Comparison of ENCODE assay signal across 9 cellular contexts in the genomic region with DNA sequence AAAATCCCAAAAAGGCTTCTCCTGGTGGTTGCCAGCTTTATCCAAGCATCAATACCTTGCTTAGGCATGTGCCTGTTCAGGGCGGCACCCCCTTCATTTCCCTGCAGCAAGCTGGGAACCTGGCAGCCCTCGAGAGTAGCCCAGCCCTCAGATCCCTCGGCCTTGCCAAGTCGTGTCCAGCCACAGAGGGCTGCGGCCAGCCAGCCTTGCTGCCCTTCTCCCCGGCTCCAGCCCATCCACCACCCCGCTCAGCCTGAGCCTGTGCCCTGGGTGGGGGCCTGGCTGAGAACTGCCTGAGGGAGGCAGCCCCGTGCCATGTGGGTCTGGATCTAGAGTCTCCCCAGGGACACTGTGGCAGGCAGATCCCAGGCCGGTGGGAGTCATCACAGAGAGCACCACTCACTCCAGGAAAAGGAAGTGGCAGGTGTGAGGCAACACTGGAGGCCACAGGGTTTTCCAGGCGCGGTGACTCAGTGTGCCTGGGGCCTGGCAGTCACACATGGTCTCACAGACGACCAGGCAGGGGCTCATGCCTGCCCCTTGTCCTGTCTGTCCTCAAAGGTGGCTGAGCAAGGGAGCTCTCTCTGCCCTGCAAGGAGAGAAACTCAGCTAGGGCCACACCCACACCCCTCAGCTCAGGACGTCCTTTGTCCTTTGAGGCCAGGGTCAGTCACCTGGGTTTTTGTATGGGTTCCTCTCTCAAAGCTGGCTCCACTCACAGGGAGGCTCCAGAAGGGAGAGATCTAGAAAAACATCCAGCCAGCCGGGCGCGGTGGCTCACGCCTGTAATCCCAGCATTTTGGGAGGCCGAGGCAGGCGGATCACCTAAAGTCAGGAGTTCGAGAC. TPM values are rescaled to one million over a fixed set of nuclear protein-coding genes. Genes with fewer than 3 reads are reported as not detected.
DNase-seq lines count a peak whose midpoint lies in the region; ATAC-seq and TF ChIP-seq lines count a peak whose summit lies in the region.
"Had no signal": no experiment of that assay in that cellular context is flagged by ENCODE, and none has a peak within 500 bp of the region (broad histone marks: within the 10 kb centered on the region; RNA-seq: fewer than 3 reads in every experiment).

No MANE protein-coding gene starts in this region.

- no peak for ATAC-seq in activated CD8-positive, alpha-beta T cell treated with anti-CD3 and anti-CD28 coated beads, Interleukin-2, amount 10 ng/mL, durations not matched to agents 7 days and 5 days
- ATAC-seq in HG02571 (IDR thresholded peaks at IDR 0.05; ENCODE audit: unreplicated experiment) (no peak), GM18511 (IDR thresholded peaks at IDR 0.05; ENCODE audit: unreplicated experiment) (no peak)

- POLR2A ChIA-PET in activated CD8-positive, alpha-beta T cell treated with anti-CD3 and anti-CD28 coated beads, Interleukin-2, amount 10 ng/mL, durations not matched to agents 7 days and 5 days (lab: Charles Lee): interaction anchor here (0.9 to 27.1 kb wide), 4 partner anchors 6 to 568 kb away, joined by 3 to 469 read pairs (median 56); a partner anchor contains a TSS

- peaks cover 93% of the 10 kb centered on the region for H3K4me1 Mint-ChIP-seq in activated CD8-positive, alpha-beta T cell treated with anti-CD3 and anti-CD28 coated beads, Interleukin-2, amount 10 ng/mL, durations not matched to agents 7 days and 5 days (ENCODE audit: low read depth)

- H3K36me3 Mint-ChIP-seq in activated CD8-positive, alpha-beta T cell treated with anti-CD3 and anti-CD28 coated beads, Interleukin-2, amount 10 ng/mL, durations not matched to agents 7 days and 5 days (ENCODE audit: low read depth): peaks cover 77% of the 10 kb centered on the region

- no peaks in the 10 kb centered on the region for H3K27me3 Mint-ChIP-seq in activated CD8-positive, alpha-beta T cell treated with anti-CD3 and anti-CD28 coated beads, Interleukin-2, amount 10 ng/mL, durations not matched to agents 7 days and 5 days (ENCODE audit: low read depth)

- H3K4me3 Mint-ChIP-seq in activated CD8-positive, alpha-beta T cell treated with anti-CD3 and anti-CD28 coated beads, Interleukin-2, amount 10 ng/mL, durations not matched to agents 7 days and 5 days: peak overlapping the region; percentile 28

- no peaks in the 10 kb centered on the region for H3K9me3 Mint-ChIP-seq in activated CD8-positive, alpha-beta T cell treated with anti-CD3 and anti-CD28 coated beads, Interleukin-2, amount 10 ng/mL, durations not matched to agents 7 days and 5 days (ENCODE audit: insufficient read depth)

- no peak overlapping the region for H3K4me3 ChIP-seq in fibroblast of pulmonary artery (replicated peaks; ENCODE audit: low read depth, low read length)
- H3K4me3 ChIP-seq: cardiac muscle cell had no signal

- no peak for TF ChIP-seq CTCF in fibroblast of pulmonary artery (IDR thresholded peaks at IDR 0.05; ENCODE audit: low read length, missing control alignments)

- H3K27ac ChIP-seq in KOPT-K1 (ENCODE audit: low read depth, low read length, poor library complexity, severe bottlenecking): peak overlapping the region; percentile 33
- H3K27ac ChIP-seq: cardiac muscle cell had no signal

- peaks cover 50% of the 10 kb centered on the region for H3K36me3 ChIP-seq in KOPT-K1 (ENCODE audit: insufficient read depth, low read length)

- CTCF ChIA-PET in activated CD8-positive, alpha-beta T cell treated with anti-CD3 and anti-CD28 coated beads, Interleukin-2, amount 10 ng/mL, durations not matched to agents 7 days and 5 days (lab: Charles Lee): interaction anchor here (1.5 to 20.9 kb wide), 5 partner anchors 6 to 158 kb away, joined by 5 to 491 read pairs (median 323); a partner anchor contains a TSS

- no peaks in the 10 kb centered on the region for H3K9me3 ChIP-seq in KOPT-K1 (ENCODE audit: insufficient read depth, low read length, poor library complexity, severe bottlenecking)

- peak overlapping the region; percentile 80 for H3K27ac Mint-ChIP-seq in activated CD8-positive, alpha-beta T cell treated with anti-CD3 and anti-CD28 coated beads, Interleukin-2, amount 10 ng/mL, durations not matched to agents 7 days and 5 days

- DNase-seq in AG08396 (ENCODE audit: low spot score) (peak; percentile 71), fibroblast of pulmonary artery (ENCODE audit: low read depth) (peak; percentile 75), pulmonary artery endothelial cell (ENCODE audit: low read depth, low spot score) (peak; percentile 60)
- peak; percentile 51 for DNase-seq in activated CD8-positive, alpha-beta T cell treated with anti-CD3 and anti-CD28 coated beads, Interleukin-2, amount 10 ng/mL, durations not matched to agents 7 days and 5 days
- DNase-seq in effector CD8-positive, alpha-beta T cell (lab: John Stamatoyannopoulos, UW): no peak

RNA-seq across cellular contexts. Expression of a gene that starts 12.2 kb away (rescaled TPM):
- 1 to 10 TPM in 1 of 2 experiments, under 1 TPM in 1; 0.61 to 1.2 TPM for total RNA-seq in activated CD8-positive, alpha-beta T cell treated with anti-CD3 and anti-CD28 coated beads, Interleukin-2, amount 10 ng/mL, durations not matched to agents 7 days and 5 days
- total RNA-seq in pulmonary artery endothelial cell: 0.20 and 0.25 TPM in 2 replicates

RNA-seq across cellular contexts. Expression of a gene that starts 21.8 kb away (rescaled TPM):
- 100 to 1,000 TPM; 145 to 150 TPM for total RNA-seq in activated CD8-positive, alpha-beta T cell treated with anti-CD3 and anti-CD28 coated beads, Interleukin-2, amount 10 ng/mL, durations not matched to agents 7 days and 5 days
- total RNA-seq in pulmonary artery endothelial cell: 110 and 122 TPM in 2 replicates

RNA-seq across cellular contexts. Expression of a gene that starts 46.3 kb away (rescaled TPM):
- total RNA-seq in activated CD8-positive, alpha-beta T cell treated with anti-CD3 and anti-CD28 coated beads, Interleukin-2, amount 10 ng/mL, durations not matched to agents 7 days and 5 days: 10 to 100 TPM; 32.9 to 34.0 TPM
- 17.0 and 26.2 TPM in 2 replicates for total RNA-seq in pulmonary artery endothelial cell

RNA-seq across cellular contexts. Expression of a gene that starts 53.6 kb away (rescaled TPM):
- total RNA-seq in activated CD8-positive, alpha-beta T cell treated with anti-CD3 and anti-CD28 coated beads, Interleukin-2, amount 10 ng/mL, durations not matched to agents 7 days and 5 days: 10 to 100 TPM; 84.2 to 90.2 TPM
- total RNA-seq in pulmonary artery endothelial cell: 34.3 and 34.8 TPM in 2 replicates
